32 cellular contexts compared by ENCODE assay signal in the genomic region with DNA sequence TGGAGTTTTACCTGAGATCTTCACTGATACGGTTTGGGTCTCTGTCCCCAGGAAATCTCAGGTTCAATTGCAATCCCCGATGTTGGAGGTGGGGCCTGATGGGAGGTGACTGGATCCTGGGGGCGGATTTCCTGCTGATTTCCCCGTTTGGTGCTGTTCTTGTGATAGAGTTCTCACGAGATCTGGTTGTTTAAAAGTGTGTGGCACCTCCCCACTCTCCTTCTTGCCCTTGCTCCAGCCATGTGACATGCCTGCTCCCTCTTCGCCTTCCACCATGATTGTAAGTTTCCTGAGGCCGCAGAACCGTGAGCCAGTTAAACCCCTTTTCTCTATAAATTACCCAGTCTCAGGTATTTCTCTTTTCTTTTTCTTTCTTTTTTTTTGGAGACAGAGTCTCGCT.
"Had no signal": no experiment of that assay in that cellular context is flagged by ENCODE, and none has a peak within 500 bp of the region (broad histone marks: within the 10 kb centered on the region; RNA-seq: fewer than 3 reads in every experiment).

No MANE protein-coding gene starts in this region.

- H3K4me1 ChIP-seq: Peyer's patch had no signal

- DNase-seq: activated B cell treated with CpG ODN at 0.5 μM for 24 hours; activated CD4-positive, alpha-beta T cell treated with anti-CD3 and anti-CD28 coated beads, Interleukin-2, amount 50 U/mL, for 1 hour; activated CD8-positive, alpha-beta memory T cell treated with anti-CD3 and anti-CD28 coated beads, Interleukin-2, amount 10 ng/mL, durations not matched to agents 7 days and 5 days; activated CD8-positive, alpha-beta T cell treated with anti-CD3 and anti-CD28 coated beads, Interleukin-2, amount 10 ng/mL, durations not matched to agents 7 days and 5 days; activated effector memory CD4-positive, alpha-beta T cell treated with anti-CD3 and anti-CD28 coated beads, Interleukin-2, amount 50 U/mL, for 16 hours; activated naive CD4-positive, alpha-beta T cell treated with Interleukin-2 at 50 U/mL for 16 hours; activated naive CD8-positive, alpha-beta T cell treated with anti-CD3 and anti-CD28 coated beads, Interleukin-2, amount 50 U/mL, for 24 hours; activated T-cell treated with anti-CD3 and anti-CD28 coated beads, Interleukin-2, amount 50 U/mL, for 24 hours; amniotic stem cell; body of pancreas; central memory CD4-positive, alpha-beta T cell; NCI-H1092 treated with DMSO at 0.1 percent for 48 hours; NCI-H1417 treated with DMSO at 0.1 percent for 48 hours; NCI-H1694; NCI-H2029; NCI-H2107; NCI-H2171 treated with DMSO at 0.1 percent for 48 hours; NCI-H345; NCI-H510A; NCI-H526 treated with DMSO at 0.1 percent for 48 hours; NCI-H82; Peyer's patch; Right ventricle myocardium superior; SW 1271; T-helper 17 cell; T-helper 9 cell had no signal

- H3K27me3 ChIP-seq: ascending aorta, body of pancreas, Peyer's patch, SJSA1 had no signal

- H3K36me3 Mint-ChIP-seq: activated CD8-positive, alpha-beta memory T cell treated with anti-CD3 and anti-CD28 coated beads, Interleukin-2, amount 10 ng/mL, durations not matched to agents 7 days and 5 days; activated naive CD4-positive, alpha-beta T cell treated with anti-CD3 and anti-CD28 coated beads, Interleukin-2, amount 50 U/mL, for 72 hours had no signal

- H3K27me3 Mint-ChIP-seq: activated CD8-positive, alpha-beta memory T cell treated with anti-CD3 and anti-CD28 coated beads, Interleukin-2, amount 10 ng/mL, durations not matched to agents 7 days and 5 days; activated T-cell treated with anti-CD3 and anti-CD28 coated beads, Interleukin-2, amount 50 U/mL, for 24 hours; T-helper 17 cell had no signal

- H3K9me3 ChIP-seq: ascending aorta, body of pancreas, Peyer's patch, SJSA1 had no signal

- H3K27ac ChIP-seq: ascending aorta, KMS-11, Peyer's patch, SJSA1 had no signal

- H3K4me2 ChIP-seq: KMS-11 had no signal

- ATAC-seq: activated CD8-positive, alpha-beta memory T cell treated with anti-CD3 and anti-CD28 coated beads, Interleukin-2, amount 10 ng/mL, durations not matched to agents 7 days and 5 days; activated CD8-positive, alpha-beta T cell treated with anti-CD3 and anti-CD28 coated beads, Interleukin-2, amount 10 ng/mL, durations not matched to agents 7 days and 5 days; activated naive CD4-positive, alpha-beta T cell treated with anti-CD3 and anti-CD28 coated beads, Interleukin-2, amount 50 U/mL, for 72 hours; activated naive CD8-positive, alpha-beta T cell treated with anti-CD3 and anti-CD28 coated beads, Interleukin-2, amount 50 U/mL, for 24 hours; body of pancreas; SK-N-SH treated with all-trans-retinoic acid at 6 μM for 48 hours; T-helper 17 cell had no signal

- H3K4me3 ChIP-seq: ascending aorta, body of pancreas, Peyer's patch, SJSA1 had no signal

- H3K9me3 Mint-ChIP-seq: activated B cell treated with CpG ODN at 0.5 μM for 24 hours; activated naive CD4-positive, alpha-beta T cell treated with anti-CD3 and anti-CD28 coated beads, Interleukin-2, amount 50 U/mL, for 72 hours; activated naive CD8-positive, alpha-beta T cell treated with anti-CD3 and anti-CD28 coated beads, Interleukin-2, amount 50 U/mL, for 24 hours; activated T-cell treated with anti-CD3 and anti-CD28 coated beads, Interleukin-2, amount 50 U/mL, for 24 hours had no signal

- H3K36me3 ChIP-seq: ascending aorta, Peyer's patch, SJSA1 had no signal

- H3K27ac Mint-ChIP-seq: activated B cell treated with CpG ODN at 0.5 μM for 24 hours; activated CD8-positive, alpha-beta memory T cell treated with anti-CD3 and anti-CD28 coated beads, Interleukin-2, amount 10 ng/mL, durations not matched to agents 7 days and 5 days; activated CD8-positive, alpha-beta T cell treated with anti-CD3 and anti-CD28 coated beads, Interleukin-2, amount 10 ng/mL, durations not matched to agents 7 days and 5 days; activated naive CD4-positive, alpha-beta T cell treated with anti-CD3 and anti-CD28 coated beads, Interleukin-2, amount 50 U/mL, for 72 hours; activated naive CD8-positive, alpha-beta T cell treated with anti-CD3 and anti-CD28 coated beads, Interleukin-2, amount 50 U/mL, for 24 hours; activated T-cell treated with anti-CD3 and anti-CD28 coated beads, Interleukin-2, amount 50 U/mL, for 24 hours; T-helper 17 cell had no signal

- H3K9ac ChIP-seq: KMS-11 had no signal

- H3K4me1 Mint-ChIP-seq: activated B cell treated with CpG ODN at 0.5 μM for 24 hours; activated CD8-positive, alpha-beta memory T cell treated with anti-CD3 and anti-CD28 coated beads, Interleukin-2, amount 10 ng/mL, durations not matched to agents 7 days and 5 days; activated naive CD8-positive, alpha-beta T cell treated with anti-CD3 and anti-CD28 coated beads, Interleukin-2, amount 50 U/mL, for 24 hours had no signal

- H3K4me3 Mint-ChIP-seq: activated B cell treated with CpG ODN at 0.5 μM for 24 hours; activated CD8-positive, alpha-beta memory T cell treated with anti-CD3 and anti-CD28 coated beads, Interleukin-2, amount 10 ng/mL, durations not matched to agents 7 days and 5 days; activated CD8-positive, alpha-beta T cell treated with anti-CD3 and anti-CD28 coated beads, Interleukin-2, amount 10 ng/mL, durations not matched to agents 7 days and 5 days; activated naive CD8-positive, alpha-beta T cell treated with anti-CD3 and anti-CD28 coated beads, Interleukin-2, amount 50 U/mL, for 24 hours; activated T-cell treated with anti-CD3 and anti-CD28 coated beads, Interleukin-2, amount 50 U/mL, for 24 hours; T-helper 17 cell had no signal

- FAIRE-seq: bronchial epithelial cell had no signal
